Comparison of ENCODE assay signal across 8 cellular contexts in genomic region chr4:40058121-40058520, GRCh38. TPM values are rescaled to one million over a fixed set of nuclear protein-coding genes. Genes with fewer than 3 reads are reported as not detected.
A peak's percentile ranks its signal among the peaks of the same experiment; 100 is the strongest.
DNase-seq lines count a peak whose midpoint lies in the region; ATAC-seq, FAIRE-seq and TF ChIP-seq lines count a peak whose summit lies in the region.

No MANE protein-coding gene starts in this region.

- under 1% methylated on average over 9 of the region's 9 CpGs for WGBS in liver
- WGBS in upper lobe of left lung, 2 donors, result 1 to 2% methylated on average over 9 of the region's 9 CpGs

- peak overlapping the region; percentile 93 for H3K4me3 Mint-ChIP-seq in activated naive CD4-positive, alpha-beta T cell treated with anti-CD3 and anti-CD28 coated beads for 36 hours
- H3K4me3 Mint-ChIP-seq in astrocyte (ENCODE audit: unreplicated experiment), result peak overlapping the region; percentile 92

- H3K9me3 Mint-ChIP-seq in activated naive CD4-positive, alpha-beta T cell treated with anti-CD3 and anti-CD28 coated beads for 36 hours, result no peaks in the 10 kb centered on the region
- no peaks in the 10 kb centered on the region for H3K9me3 Mint-ChIP-seq in astrocyte (ENCODE audit: unreplicated experiment)

- H3K36me3 Mint-ChIP-seq in activated naive CD4-positive, alpha-beta T cell treated with anti-CD3 and anti-CD28 coated beads for 36 hours (ENCODE audit: low read depth), result peaks cover 9% of the 10 kb centered on the region
- H3K36me3 Mint-ChIP-seq in astrocyte (ENCODE audit: low read depth, unreplicated experiment), result peaks cover 1% of the 10 kb centered on the region

- DNase-seq in activated naive CD4-positive, alpha-beta T cell treated with anti-CD3 and anti-CD28 coated beads for 36 hours, result no peak
- DNase-seq in activated naive CD4-positive, alpha-beta T cell (lab: John Stamatoyannopoulos, UW), result no peak
- no peak for DNase-seq in astrocyte (ENCODE audit: low read depth)
- DNase-seq in upper lobe of left lung, result no peak
- DNase-seq in activated gamma-delta T cell (lab: John Stamatoyannopoulos, UW), result no peak
- no peak for DNase-seq in NCI-H82 (lab: John Stamatoyannopoulos, UW)

- intact Hi-C loops in activated naive CD4-positive, alpha-beta T cell treated with anti-CD3 and anti-CD28 coated beads for 36 hours (cut with micrococcal nuclease), result loop anchor here (5.0 to 10.0 kb wide), 6 partner anchors 374 to 1393 kb away; partner anchors contain the start of genes KLF3 and SMIM14

- peak overlapping the region; percentile 87 for H3K9ac ChIP-seq in astrocyte (ENCODE audit: low read length)
- H3K9ac ChIP-seq in liver (ENCODE audit: low read depth in 1 of 2, low read length in 2 of 2), result peak overlapping the region; percentile 58 to 79

- CTCF ChIA-PET in activated naive CD4-positive, alpha-beta T cell treated with anti-CD3 and anti-CD28 coated beads for 36 hours (lab: Charles Lee), result interaction anchor here (0.6 to 2.8 kb wide), 6 partner anchors 80 to 270 kb away, joined by 3 to 14 read pairs (median 4); no protein-coding TSS in a partner anchor

- no peak for FAIRE-seq in astrocyte (lab: Jason Lieb, UNC)

- no peaks in the 10 kb centered on the region for H3K79me2 ChIP-seq in astrocyte (ENCODE audit: insufficient read depth, low read length)

- ATAC-seq in upper lobe of left lung (ENCODE audit: low FRiP score in 2 of 2) (no peak), HG03457 (IDR thresholded peaks at IDR 0.05; ENCODE audit: unreplicated experiment) (no peak)

- TF ChIP-seq EP300 in upper lobe of left lung (IDR thresholded peaks at IDR 0.05), result no peak

- H3K4me1 ChIP-seq in astrocyte (ENCODE audit: insufficient read depth, low read length), result peaks cover 12% of the 10 kb centered on the region
- peaks cover 1 to 22% (median 14%) of the 10 kb centered on the region in 4 donors for H3K4me1 ChIP-seq in liver (ENCODE audit: control insufficient read depth in 4 of 4, insufficient read depth in 4 of 4, low read length in 3 of 4)
- peaks cover 18 to 33% (median 22%) of the 10 kb centered on the region in 4 donors for H3K4me1 ChIP-seq in upper lobe of left lung

- no peak for TF ChIP-seq RAD21 in liver (IDR thresholded peaks at IDR 0.05)

- peak overlapping the region; percentile 93 for H3K4me2 ChIP-seq in astrocyte (ENCODE audit: low read length)

- H3K27me3 Mint-ChIP-seq in activated naive CD4-positive, alpha-beta T cell treated with anti-CD3 and anti-CD28 coated beads for 36 hours (ENCODE audit: low read depth), result no peaks in the 10 kb centered on the region
- H3K27me3 Mint-ChIP-seq in astrocyte (ENCODE audit: low read depth, unreplicated experiment), result no peaks in the 10 kb centered on the region

- peak overlapping the region; percentile 94 for H3K27ac Mint-ChIP-seq in activated naive CD4-positive, alpha-beta T cell treated with anti-CD3 and anti-CD28 coated beads for 36 hours
- peak overlapping the region; percentile 80 for H3K27ac Mint-ChIP-seq in astrocyte (ENCODE audit: unreplicated experiment)

- no peaks in the 10 kb centered on the region for H4K20me1 ChIP-seq in astrocyte (ENCODE audit: insufficient read depth, low read length)

- H3K4me3 ChIP-seq in astrocyte (ENCODE audit: insufficient read depth, low read depth, low read length) (peak overlapping the region; percentile 74), liver (ENCODE audit: low read depth in 1 of 3, low read length in 3 of 3) (peak overlapping the region; percentile 74 to 98 (median 83)), upper lobe of left lung (peak overlapping the region; percentile 4 to 85 (median 74))

- TF ChIP-seq CTCF in astrocyte (IDR thresholded peaks at IDR 0.05; ENCODE audit: insufficient read depth, low read depth, low read length), result no peak
- no peak for TF ChIP-seq CTCF in liver (IDR thresholded peaks at IDR 0.05; ENCODE audit: low read depth, low read length, missing input control)
- no peak for TF ChIP-seq CTCF in upper lobe of left lung (IDR thresholded peaks at IDR 0.05)

- TF ChIP-seq POLR2A in upper lobe of left lung (IDR thresholded peaks at IDR 0.05), result no peak

- H2AFZ ChIP-seq in astrocyte (ENCODE audit: low read depth, low read length), result peak overlapping the region; percentile 59

- H3K9me3 ChIP-seq in astrocyte (ENCODE audit: insufficient read depth, low read depth, low read length) (no peaks in the 10 kb centered on the region), liver (ENCODE audit: control insufficient read depth in 4 of 4, low read length in 3 of 4) (no peaks in the 10 kb centered on the region), upper lobe of left lung (no peaks in the 10 kb centered on the region)

- H3K27ac ChIP-seq in astrocyte (ENCODE audit: low read depth, low read length) (peak overlapping the region; percentile 85), liver (ENCODE audit: low read depth in 1 of 2, low read length in 2 of 2) (peak overlapping the region; percentile 100), upper lobe of left lung (peak overlapping the region; percentile 99 to 100 (median 100))

- H3K27me3 ChIP-seq in astrocyte (ENCODE audit: insufficient read depth, low read length), result no peaks in the 10 kb centered on the region
- H3K27me3 ChIP-seq in liver (ENCODE audit: control insufficient read depth in 4 of 4, insufficient read depth in 4 of 4, low read length in 3 of 4), result no peaks in the 10 kb centered on the region
- no peaks in the 10 kb centered on the region for H3K27me3 ChIP-seq in upper lobe of left lung

- no peaks in the 10 kb centered on the region for H3K36me3 ChIP-seq in astrocyte (ENCODE audit: insufficient read depth, low read length)
- H3K36me3 ChIP-seq in liver (ENCODE audit: control insufficient read depth in 4 of 4, insufficient read depth in 3 of 4, low read depth in 1 of 4, low read length in 3 of 4), result peaks cover 0 to 2% (median 0%) of the 10 kb centered on the region in 4 donors
- no peaks in the 10 kb centered on the region for H3K36me3 ChIP-seq in upper lobe of left lung

- H3K4me1 Mint-ChIP-seq in activated naive CD4-positive, alpha-beta T cell treated with anti-CD3 and anti-CD28 coated beads for 36 hours (ENCODE audit: low read depth), result peaks cover 32% of the 10 kb centered on the region
- peaks cover 4% of the 10 kb centered on the region for H3K4me1 Mint-ChIP-seq in astrocyte (ENCODE audit: low read depth, unreplicated experiment)

TF ChIP-seq in liver, 16 proteins besides CTCF, POLR2A, EP300 and RAD21:
- peak; percentile 2 for TF ChIP-seq YY1 (IDR thresholded peaks at IDR 0.05)
- peak; percentile 6 for TF ChIP-seq MAX (IDR thresholded peaks at IDR 0.05)
- peak; percentile 41 for TF ChIP-seq FOXA2 (IDR thresholded peaks at IDR 0.05)
- TF ChIP-seq SP1 (IDR thresholded peaks at IDR 0.05), result no peak

RNA-seq across cellular contexts. Expression of gene N4BP2, which starts 1.5 kb away (rescaled TPM):
- 10 to 100 TPM; 17.5 to 18.8 TPM for total RNA-seq in activated naive CD4-positive, alpha-beta T cell treated with anti-CD3 and anti-CD28 coated beads for 36 hours
- total RNA-seq in astrocyte (12.1 and 14.5 TPM in 2 replicates), liver (10 to 100 TPM; 17.0 to 19.9 TPM), upper lobe of left lung (10 to 100 TPM in 2 of 6 donors, 1 to 10 TPM in 4; 7.1 to 29.3 (median 9.1) TPM)
- polyA plus RNA-seq in liver, result 1 to 10 TPM; 2.3 to 4.9 TPM
